Comparison of ENCODE assay signal across 16 cellular contexts in genomic region chr4:159224412-159224811, GRCh38.
DNase-seq lines count a peak whose midpoint lies in the region; ATAC-seq and TF ChIP-seq lines count a peak whose summit lies in the region.
"Had no signal": no experiment of that assay in that cellular context is flagged by ENCODE, and none has a peak within 500 bp of the region (broad histone marks: within the 10 kb centered on the region; RNA-seq: fewer than 3 reads in every experiment).

No MANE protein-coding gene starts in this region.

- no peak for TF ChIP-seq CTCF in mucosa of descending colon (IDR thresholded peaks at IDR 0.05)

- H3K27ac ChIP-seq in SJCRH30, result no peak overlapping the region
- H3K27ac ChIP-seq: A549, C4-2B, GM23248 had no signal

- H3K4me3 ChIP-seq in mucosa of descending colon, result no peak overlapping the region
- H3K4me3 ChIP-seq in SJCRH30, result no peak overlapping the region
- H3K4me3 ChIP-seq: A549, GM23248, K562 had no signal

- H3K4me1 ChIP-seq in mucosa of descending colon (ENCODE audit: low read depth), result peaks cover 13% of the 10 kb centered on the region
- no peaks in the 10 kb centered on the region for H3K4me1 ChIP-seq in SJCRH30
- H3K4me1 ChIP-seq: A549 had no signal

- H3K27me3 ChIP-seq in SJCRH30, result no peaks in the 10 kb centered on the region
- H3K27me3 ChIP-seq: BE2C had no signal

- ATAC-seq in left colon (peak; percentile 71), mucosa of descending colon (peak; percentile 65), HG03469 (IDR thresholded peaks at IDR 0.05; ENCODE audit: unreplicated experiment) (no peak), HG03571 (IDR thresholded peaks at IDR 0.05; ENCODE audit: unreplicated experiment) (no peak)
- ATAC-seq: A549, K562 had no signal

- H3K36me3 ChIP-seq in mucosa of descending colon (ENCODE audit: low read depth), result no peaks in the 10 kb centered on the region
- H3K36me3 ChIP-seq in SJCRH30, result no peaks in the 10 kb centered on the region
- H3K36me3 ChIP-seq: BE2C had no signal

- intact Hi-C loops in left colon (cut with DNase I, micrococcal nuclease) (no loop called here), mucosa of descending colon (cut with DNase I, micrococcal nuclease) (no loop called here)

- H3K9me3 ChIP-seq in mucosa of descending colon, result no peaks in the 10 kb centered on the region
- no peaks in the 10 kb centered on the region for H3K9me3 ChIP-seq in SJCRH30 (replicated peaks)
- H3K9me3 ChIP-seq: A549, BE2C had no signal

- DNase-seq in LoVo (ENCODE audit: low spot score) (peak; percentile 25), left colon (no peak), mucosa of descending colon (no peak), SJCRH30 (no peak), NCI-H187 treated with DMSO at 0.1 percent for 48 hours (lab: John Stamatoyannopoulos, UW) (no peak)
- DNase-seq: BE2C; CD4-positive, alpha-beta memory T cell; COR-L47; DMS53; GM23248; H7 had no signal

Comparison
In these comparisons a context has a peak if more than half of its experiments do, and no peak if none do; other contexts are left out.
1. ATAC-seq: peak in left colon (single experiment) and mucosa of descending colon (single experiment); none in HG03469 (single experiment) and HG03571 (single experiment).